8 cellular contexts compared by ENCODE assay signal in genomic region chr20:5788385-5788895, GRCh38. TPM values are rescaled to one million over a fixed set of nuclear protein-coding genes. Genes with fewer than 3 reads are reported as not detected.
DNase-seq lines count a peak whose midpoint lies in the region; ATAC-seq and TF ChIP-seq lines count a peak whose summit lies in the region.

No MANE protein-coding gene starts in this region.

- TF ChIP-seq CTCF in cardiac muscle cell (IDR thresholded peaks at IDR 0.05; ENCODE audit: low read depth, low read length) (peak; percentile 79), prostate gland (IDR thresholded peaks at IDR 0.05) (peak; percentile 74 to 95 (median 92))

- peaks cover 4% of the 10 kb centered on the region for H3K4me1 Mint-ChIP-seq in activated naive CD8-positive, alpha-beta T cell treated with anti-CD3 and anti-CD28 coated beads for 36 hours

- no peaks in the 10 kb centered on the region for H3K27me3 ChIP-seq in cardiac muscle cell
- no peaks in the 10 kb centered on the region for H3K27me3 ChIP-seq in prostate gland (replicated peaks; ENCODE audit: insufficient read depth)
- H3K27me3 ChIP-seq in aorta (ENCODE audit: control insufficient read depth in 1 of 2, insufficient read depth in 2 of 2, low read length in 1 of 2) = no peaks in the 10 kb centered on the region

- ATAC-seq in HG02763 (IDR thresholded peaks at IDR 0.05; ENCODE audit: unreplicated experiment) = peak; percentile 77
- peak; percentile 92 for ATAC-seq in aorta (ENCODE audit: low FRiP score)

- H3K27me3 Mint-ChIP-seq in activated naive CD8-positive, alpha-beta T cell treated with anti-CD3 and anti-CD28 coated beads for 36 hours = no peaks in the 10 kb centered on the region

- H3K4me1 ChIP-seq in cardiac muscle cell (ENCODE audit: low read depth) = no peaks in the 10 kb centered on the region
- peaks cover 2% of the 10 kb centered on the region for H3K4me1 ChIP-seq in prostate gland (replicated peaks)
- no peaks in the 10 kb centered on the region for H3K4me1 ChIP-seq in aorta (ENCODE audit: control insufficient read depth in 1 of 2, insufficient read depth in 2 of 2, low read length in 2 of 2)

- no peaks in the 10 kb centered on the region for H3K36me3 Mint-ChIP-seq in activated naive CD8-positive, alpha-beta T cell treated with anti-CD3 and anti-CD28 coated beads for 36 hours

- no peaks in the 10 kb centered on the region for H3K9me3 Mint-ChIP-seq in activated naive CD8-positive, alpha-beta T cell treated with anti-CD3 and anti-CD28 coated beads for 36 hours

- TF ChIP-seq POLR2A in prostate gland (IDR thresholded peaks at IDR 0.05) = no peak

- intact Hi-C loops in prostate gland (cut with DNase I) (loop anchor here (5.0 kb wide), 2 partner anchors 221 to 261 kb away; no protein-coding TSS in a partner anchor), aorta (cut with DNase I) (loop anchor here (1.0 to 10.0 kb wide), 4 partner anchors 224 to 289 kb away; no protein-coding TSS in a partner anchor)

- WGBS in prostate gland = 1% methylated on average over 3 of the region's 3 CpGs
- WGBS in aorta, 2 donors = 1 to 3% methylated on average over 3 of the region's 3 CpGs

- peak; percentile 60 for DNase-seq in GM04504 (ENCODE audit: low read depth)
- peak; percentile 74 for DNase-seq in NCI-H1436 (lab: John Stamatoyannopoulos, UW)
- DNase-seq in SKM-1 treated with dmso at 0.1 percent for 144 hours (lab: John Stamatoyannopoulos, UW; ENCODE audit: unreplicated experiment) = peak; percentile 74
- peak; percentile 64 for DNase-seq in activated naive CD8-positive, alpha-beta T cell treated with anti-CD3 and anti-CD28 coated beads for 36 hours
- DNase-seq in cardiac muscle cell (ENCODE audit: low read depth in 1 of 2, low spot score in 1 of 2) = peak; percentile 91 to 94
- DNase-seq in prostate gland (ENCODE audit: low spot score) = peak; percentile 89
- DNase-seq in aorta = peak; percentile 81 to 82

- H3K27ac ChIP-seq in cardiac muscle cell = no peak overlapping the region
- H3K27ac ChIP-seq in prostate gland = no peak overlapping the region
- no peak overlapping the region for H3K27ac ChIP-seq in aorta (ENCODE audit: low read depth in 1 of 2, low read length in 2 of 2)

- no peak overlapping the region for H3K27ac Mint-ChIP-seq in activated naive CD8-positive, alpha-beta T cell treated with anti-CD3 and anti-CD28 coated beads for 36 hours

- H3K9me3 ChIP-seq in cardiac muscle cell (ENCODE audit: low read depth) (no peaks in the 10 kb centered on the region), prostate gland (no peaks in the 10 kb centered on the region), aorta (ENCODE audit: control insufficient read depth, low read length) (no peaks in the 10 kb centered on the region)

- H3K4me3 Mint-ChIP-seq in activated naive CD8-positive, alpha-beta T cell treated with anti-CD3 and anti-CD28 coated beads for 36 hours = no peak overlapping the region

- no peaks in the 10 kb centered on the region for H3K36me3 ChIP-seq in cardiac muscle cell
- no peaks in the 10 kb centered on the region for H3K36me3 ChIP-seq in prostate gland
- no peaks in the 10 kb centered on the region for H3K36me3 ChIP-seq in aorta (ENCODE audit: control insufficient read depth in 1 of 2, insufficient read depth in 2 of 2, low read length in 1 of 2)

- H3K4me3 ChIP-seq in cardiac muscle cell = no peak overlapping the region
- no peak overlapping the region for H3K4me3 ChIP-seq in prostate gland
- no peak overlapping the region for H3K4me3 ChIP-seq in aorta (ENCODE audit: low read length in 2 of 2)

RNA-seq across cellular contexts. Expression of gene SHLD1, which starts 38.2 kb away (rescaled TPM):
- 1 to 10 TPM; 6.2 to 6.9 TPM for total RNA-seq in activated naive CD8-positive, alpha-beta T cell treated with anti-CD3 and anti-CD28 coated beads for 36 hours
- total RNA-seq in cardiac muscle cell (3.4 and 5.2 TPM in 2 replicates), prostate gland (10 to 100 TPM in 1 of 2 donors, 1 to 10 TPM in 1; 6.4 to 10.5 TPM), aorta (1 to 10 TPM; 2.9 to 5.2 TPM)
- polyA plus RNA-seq in cardiac muscle cell (4.6 and 10.9 TPM in 2 replicates), aorta (1 to 10 TPM; 2.3 to 9.5 TPM)
